15 cellular contexts compared by ENCODE assay signal in the genomic region with DNA sequence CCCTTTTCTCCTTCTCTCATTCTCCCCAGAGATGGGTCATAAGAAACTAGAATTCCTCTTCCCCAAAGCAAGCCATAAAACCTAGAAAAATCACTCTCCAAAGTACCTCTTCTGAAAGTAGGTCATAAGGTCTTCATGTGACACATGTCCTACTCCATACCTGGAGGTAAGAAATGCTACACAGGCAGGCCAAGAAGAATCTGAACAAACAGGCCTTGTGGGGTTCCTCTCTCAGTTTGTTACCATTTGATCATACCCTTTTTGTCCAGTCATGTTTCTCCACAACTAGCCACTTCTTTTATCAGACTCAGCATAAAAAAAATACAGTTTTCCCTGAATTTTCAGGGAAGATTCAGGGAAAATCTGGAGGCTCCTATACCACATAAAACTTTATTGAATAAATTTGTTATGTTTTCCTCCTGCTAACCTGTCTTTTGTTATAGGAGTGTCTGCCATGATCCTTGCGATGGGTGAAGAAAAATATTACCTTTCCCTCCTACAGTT.
DNase-seq lines count a peak whose midpoint lies in the region; ATAC-seq, FAIRE-seq and TF ChIP-seq lines count a peak whose summit lies in the region.
"Had no signal": no experiment of that assay in that cellular context is flagged by ENCODE, and none has a peak within 500 bp of the region (broad histone marks: within the 10 kb centered on the region; RNA-seq: fewer than 3 reads in every experiment).

No MANE protein-coding gene starts in this region.

- H3K4ac ChIP-seq in trophoblast cell (ENCODE audit: low read depth, low read length) = no peak overlapping the region

- ATAC-seq in HepG2 = no peak
- ATAC-seq in right lobe of liver = no peak
- ATAC-seq in K562 = no peak
- ATAC-seq in HG02678 (IDR thresholded peaks at IDR 0.05; ENCODE audit: unreplicated experiment) = no peak
- no peak for ATAC-seq in HG03039 (IDR thresholded peaks at IDR 0.05; ENCODE audit: unreplicated experiment)
- ATAC-seq: CD8-positive, alpha-beta T cell had no signal

- CTCF ChIA-PET in HepG2 (lab: Yijun Ruan, JAX; ENCODE audit: low intra/inter-chr PET ratio, low total read pairs) = no interaction called here
- CTCF ChIA-PET in K562 (lab: Yijun Ruan, JAX; ENCODE audit: low intra/inter-chr PET ratio) = no interaction called here

- intact Hi-C loops in HepG2 (cut with micrococcal nuclease; ENCODE audit: unreplicated experiment) (no loop called here), right lobe of liver (cut with DNase I) (no loop called here), K562 (cut with micrococcal nuclease) (no loop called here)

- no TSS peak for BruUV-seq in HepG2 (replicated peaks; lab: Mats Ljungman, UMichigan)
- no TSS peak for BruUV-seq in K562 (replicated peaks; lab: Mats Ljungman, UMichigan)

- H3K9me3 ChIP-seq in HepG2 (ENCODE audit: low read length) = no peaks in the 10 kb centered on the region
- H3K9me3 ChIP-seq in right lobe of liver = no peaks in the 10 kb centered on the region
- H3K9me3 ChIP-seq in K562 (replicated peaks; ENCODE audit: control insufficient read depth, insufficient read depth, low read depth, low read length) = no peaks in the 10 kb centered on the region
- no peaks in the 10 kb centered on the region for H3K9me3 ChIP-seq in trophoblast cell (ENCODE audit: insufficient read depth, low read depth, low read length)

- H3K9me1 ChIP-seq in K562 (ENCODE audit: control insufficient read depth, insufficient read depth, low read length) = no peaks in the 10 kb centered on the region

- H3K27me3 ChIP-seq in HepG2 (ENCODE audit: control insufficient read depth in 1 of 2, insufficient read depth in 2 of 2, low read length in 2 of 2) = peaks cover 1 to 11% of the 10 kb centered on the region in 2 experiments; a peak in 2 of 5 replicates
- no peaks in the 10 kb centered on the region for H3K27me3 ChIP-seq in right lobe of liver
- H3K27me3 ChIP-seq in K562 (ENCODE audit: control insufficient read depth in 2 of 2, insufficient read depth in 2 of 2, low read length in 2 of 2) = peaks cover 0 to 2% of the 10 kb centered on the region in 2 experiments; a peak in 1 of 5 replicates
- no peaks in the 10 kb centered on the region for H3K27me3 ChIP-seq in trophoblast cell (ENCODE audit: insufficient read depth, low read length)
- H3K27me3 ChIP-seq: BLaER1 treated with 17β-estradiol and CSF1 and Interleukin-3, amounts not matched to agents 10 nM and 100 nM had no signal

- H2AK5ac ChIP-seq in trophoblast cell (ENCODE audit: low read length) = no peak overlapping the region

- no peak overlapping the region for H3K23ac ChIP-seq in trophoblast cell (ENCODE audit: low read length)

- peak overlapping the region; percentile 53 for H2BK5ac ChIP-seq in trophoblast cell (ENCODE audit: low read depth, low read length, poor library complexity)

- no peak overlapping the region for H4K8ac ChIP-seq in trophoblast cell (ENCODE audit: low read depth, low read length)

- TF ChIP-seq EP300 in HepG2 (IDR thresholded peaks at IDR 0.05; ENCODE audit: low read depth in 2 of 2, low read length in 2 of 2) = no peak
- TF ChIP-seq EP300 in HepG2 (CRISPR knock-in tag; IDR thresholded peaks at IDR 0.05; ENCODE audit: borderline replicate concordance) = no peak
- TF ChIP-seq EP300 in K562 (IDR thresholded peaks at IDR 0.05; ENCODE audit: low read length) = no peak

- TF ChIP-seq POLR2A in HepG2 (IDR thresholded peaks at IDR 0.05; ENCODE audit: insufficient read depth in 1 of 2, low read depth in 2 of 2, low read length in 2 of 2) (no peak), right lobe of liver (IDR thresholded peaks at IDR 0.05) (no peak), K562 (conservative IDR thresholded peaks at IDR 0.05) (no peak)

- H4K91ac ChIP-seq in trophoblast cell (ENCODE audit: low read depth, low read length) = no peak overlapping the region

- no peaks in the 10 kb centered on the region for H3K79me1 ChIP-seq in trophoblast cell (ENCODE audit: low read length)

- TF ChIP-seq CTCF in HepG2 (CRISPR knock-in tag; IDR thresholded peaks at IDR 0.05) = no peak
- no peak for TF ChIP-seq CTCF in right lobe of liver (IDR thresholded peaks at IDR 0.05)
- no peak for TF ChIP-seq CTCF in K562 (IDR thresholded peaks at IDR 0.05 in 2 of 3, conservative IDR thresholded peaks at IDR 0.05 in 1 of 3; ENCODE audit: insufficient read depth in 2 of 3, low read depth in 1 of 3, low read length in 3 of 3)

- H3K36me3 ChIP-seq in HepG2 (replicated peaks in 1 of 2; ENCODE audit: control insufficient read depth in 1 of 2, insufficient read depth in 2 of 2, low read length in 2 of 2) (no peaks in the 10 kb centered on the region), right lobe of liver (no peaks in the 10 kb centered on the region), K562 (ENCODE audit: control insufficient read depth, insufficient read depth, low read length) (no peaks in the 10 kb centered on the region), trophoblast cell (ENCODE audit: control insufficient read depth in 1 of 2, insufficient read depth in 2 of 2, low read length in 2 of 2) (no peaks in the 10 kb centered on the region)
- H3K36me3 ChIP-seq: BLaER1 treated with 17β-estradiol and CSF1 and Interleukin-3, amounts not matched to agents 10 nM and 100 nM had no signal

- H2BK120ac ChIP-seq in trophoblast cell (ENCODE audit: insufficient read depth, low read length, poor library complexity) = no peak overlapping the region

- no peaks in the 10 kb centered on the region for H3K4me1 ChIP-seq in HepG2 (ENCODE audit: insufficient read depth, low read length)
- no peaks in the 10 kb centered on the region for H3K4me1 ChIP-seq in right lobe of liver
- H3K4me1 ChIP-seq in K562 (replicated peaks in 1 of 2; ENCODE audit: control insufficient read depth in 2 of 2, insufficient read depth in 2 of 2, low read length in 2 of 2) = no peaks in the 10 kb centered on the region
- peaks cover 0 to 6% of the 10 kb centered on the region in 2 experiments for H3K4me1 ChIP-seq in trophoblast cell (ENCODE audit: control insufficient read depth in 1 of 2, insufficient read depth in 2 of 2, low read length in 2 of 2)

- H2BK12ac ChIP-seq in trophoblast cell (ENCODE audit: low read length) = no peak overlapping the region

- 86% methylated on average over 1 of the region's 1 CpG for WGBS in HepG2 (ENCODE audit: low lambda C conversion rate)
- 86% methylated on average over 1 of the region's 1 CpG for WGBS in right lobe of liver (ENCODE audit: insufficient coverage, low coverage, low lambda C conversion rate, missing lambda C conversion rate)
- 0% methylated on average over 1 of the region's 1 CpG for WGBS in K562 (ENCODE audit: insufficient coverage, low coverage, missing lambda C conversion rate)
- WGBS in trophoblast cell (ENCODE audit: extremely low coverage, insufficient coverage, insufficient read length) = no CpG with 5 or more reads among the region's 1 CpG

- no peak for TF ChIP-seq RAD21 in HepG2 (CRISPR knock-in tag; IDR thresholded peaks at IDR 0.05)
- no peak for TF ChIP-seq RAD21 in K562 (CRISPR knock-in tag; conservative IDR thresholded peaks at IDR 0.05 in 1 of 2, IDR thresholded peaks at IDR 0.05 in 1 of 2)

- no peak for FAIRE-seq in HepG2 (lab: Jason Lieb, UNC)
- no peak for FAIRE-seq in K562 (lab: Jason Lieb, UNC)
- FAIRE-seq: H1 had no signal

- H4K20me1 ChIP-seq in HepG2 (ENCODE audit: insufficient read depth, low read length) = no peaks in the 10 kb centered on the region
- no peaks in the 10 kb centered on the region for H4K20me1 ChIP-seq in K562 (replicated peaks; ENCODE audit: control insufficient read depth, insufficient read depth, low read length)
- H4K20me1 ChIP-seq: BLaER1 treated with 17β-estradiol and CSF1 and Interleukin-3, amounts not matched to agents 10 nM and 100 nM had no signal

- no peak overlapping the region for H3K4me2 ChIP-seq in HepG2 (ENCODE audit: low read depth, low read length)
- H3K4me2 ChIP-seq in K562 (ENCODE audit: insufficient read depth, low read length) = no peak overlapping the region
- H3K4me2 ChIP-seq in trophoblast cell (ENCODE audit: low read length) = no peak overlapping the region
- H3K4me2 ChIP-seq: BLaER1 treated with 17β-estradiol and CSF1 and Interleukin-3, amounts not matched to agents 10 nM and 100 nM had no signal

- in situ Hi-C loops in HepG2 (cut with HindIII; ENCODE audit: extremely low pct_ligation_motif_present, low pct_unique_long_range_greater_than_20kb) (no loop called here), K562 (cut with MboI) (no loop called here)

- H3K4me3 ChIP-seq in HepG2 (replicated peaks in 1 of 3; ENCODE audit: insufficient read depth in 1 of 3, low read depth in 2 of 3, low read length in 3 of 3) (no peak overlapping the region), right lobe of liver (no peak overlapping the region), K562 (no peak overlapping the region), trophoblast cell (ENCODE audit: low read depth, low read length) (no peak overlapping the region)
- H3K4me3 ChIP-seq: BLaER1 treated with 17β-estradiol and CSF1 and Interleukin-3, amounts not matched to agents 10 nM and 100 nM had no signal

- H3K9ac ChIP-seq in HepG2 (ENCODE audit: insufficient read depth, low read depth, low read length) (no peak overlapping the region), K562 (ENCODE audit: insufficient read depth in 1 of 2, low read depth in 2 of 2, low read length in 2 of 2) (no peak overlapping the region), trophoblast cell (ENCODE audit: low read length) (no peak overlapping the region)
- H3K9ac ChIP-seq: BLaER1 treated with 17β-estradiol and CSF1 and Interleukin-3, amounts not matched to agents 10 nM and 100 nM had no signal

- H2AFZ ChIP-seq in HepG2 (ENCODE audit: low read length) (no peak overlapping the region), K562 (ENCODE audit: low read depth, low read length) (no peak overlapping the region), trophoblast cell (ENCODE audit: insufficient read depth, low read length, poor library complexity) (no peak overlapping the region)

- no peaks in the 10 kb centered on the region for H3K79me2 ChIP-seq in HepG2 (ENCODE audit: insufficient read depth, low read length)
- H3K79me2 ChIP-seq in K562 (ENCODE audit: control insufficient read depth, insufficient read depth, low read length) = no peaks in the 10 kb centered on the region
- H3K79me2 ChIP-seq in trophoblast cell (ENCODE audit: control insufficient read depth, insufficient read depth, low read length, poor library complexity) = no peaks in the 10 kb centered on the region

- no peak overlapping the region for H4K12ac ChIP-seq in trophoblast cell (ENCODE audit: low read depth, low read length)

- no peak for DNase-seq in HepG2 (ENCODE audit: low spot score)
- DNase-seq in right lobe of liver = no peak
- DNase-seq in K562 (ENCODE audit: extremely low read depth in 1 of 4, low spot score in 3 of 4) = no peak
- peak; percentile 88 to 92 for DNase-seq in trophoblast cell
- no peak for DNase-seq in 8988T
- DNase-seq: Calu3; CD8-positive, alpha-beta T cell; DMS79 treated with DMSO at 0.1 percent for 48 hours; GF-D8; H9; IMR-90 had no signal

- H3K27ac ChIP-seq in HepG2 (ENCODE audit: extremely low read length, insufficient read depth, low read length) = no peak overlapping the region
- H3K27ac ChIP-seq in right lobe of liver = no peak overlapping the region
- no peak overlapping the region for H3K27ac ChIP-seq in K562 (ENCODE audit: extremely low read depth, low read depth, low read length)
- H3K27ac ChIP-seq in trophoblast cell (ENCODE audit: low read depth, low read length) = peak overlapping the region; percentile 74
- H3K27ac ChIP-seq: BLaER1 treated with 17β-estradiol and CSF1 and Interleukin-3, amounts not matched to agents 10 nM and 100 nM had no signal

- H3K14ac ChIP-seq in trophoblast cell (ENCODE audit: low read length) = no peak overlapping the region

- POLR2A ChIA-PET in HepG2 (lab: Yijun Ruan, JAX) (no interaction called here), K562 (lab: Yijun Ruan, JAX) (no interaction called here)

- no peak overlapping the region for H3K18ac ChIP-seq in trophoblast cell (ENCODE audit: low read length)

Comparison
In these comparisons a context has a peak if more than half of its experiments do, and no peak if none do; other contexts are left out.
1. DNase-seq: peak in trophoblast cell (2 of 2); none in HepG2 (single experiment), right lobe of liver (0 of 3), K562 (0 of 4) and 8988T (single experiment).